29 cellular contexts compared by ENCODE assay signal in the genomic region with DNA sequence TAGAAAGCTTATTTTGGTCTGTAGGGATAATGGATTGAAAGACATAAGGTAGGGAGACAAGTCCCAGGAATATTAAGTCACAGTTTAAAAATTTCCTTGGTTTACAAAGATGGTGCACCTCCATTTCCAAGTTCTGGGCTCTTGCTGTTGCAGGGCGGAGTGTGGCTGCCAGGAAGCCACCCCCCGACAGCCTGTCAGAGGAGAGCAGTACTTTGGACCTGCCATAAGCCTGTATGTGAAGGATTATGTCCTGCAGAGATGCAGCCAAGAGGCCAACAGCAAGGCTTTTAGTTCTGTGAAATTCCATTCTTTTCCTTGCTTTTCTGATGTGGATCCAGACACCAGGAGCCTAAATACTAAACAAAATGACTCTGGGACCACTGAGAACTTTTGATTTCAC.
"Had no signal": no experiment of that assay in that cellular context is flagged by ENCODE, and none has a peak within 500 bp of the region (broad histone marks: within the 10 kb centered on the region; RNA-seq: fewer than 3 reads in every experiment).

No MANE protein-coding gene starts in this region.

- H3K4me2 ChIP-seq: smooth muscle cell had no signal

- DNase-seq: naive thymus-derived CD4-positive, alpha-beta T cell; natural killer cell; nucleus accumbens; pancreas; right cardiac atrium; spleen; stimulated activated CD4-positive, alpha-beta T cell treated with anti-CD3 and anti-CD28 coated beads, Interleukin-12 subunit alpha, Interleukin-12 subunit beta, amount 100 ng/mL, for 4 hours; stimulated activated CD4-positive, alpha-beta T cell treated with anti-CD3 and anti-CD28 coated beads, Interleukin-1b, Interleukin-23, amount 100 ng/mL, for 48 hours; stimulated activated CD4-positive, alpha-beta T cell treated with anti-CD3 and anti-CD28 coated beads, Interleukin-4, amount 100 ng/mL, for 1 hour; stimulated activated CD4-positive, alpha-beta T cell treated with anti-CD3 and anti-CD28 coated beads, Interleukin-4, amount 100 ng/mL, for 4 hours; stimulated activated CD8-positive, alpha-beta memory T cell treated with anti-CD3 and anti-CD28 coated beads, Interleukin-4, amount 100 ng/mL, for 48 hours; stimulated activated naive CD4-positive, alpha-beta T cell; stimulated activated naive CD8-positive, alpha-beta T cell treated with anti-CD3 and anti-CD28 coated beads, Interleukin-15, amount 100 ng/mL, for 72 hours; stimulated activated naive CD8-positive, alpha-beta T cell treated with anti-CD3 and anti-CD28 coated beads, Interleukin-15, Interleukin-2, amounts not matched to agents 100 U/mL and 50 U/mL, for 24 hours; substantia nigra; testis; tibial artery; transverse colon; upper lobe of right lung; uterus had no signal

- H3K27ac ChIP-seq: neutrophil, pancreas, prostate gland, skin epidermis, spleen, suprapubic skin, testis, tibial artery, transverse colon, upper lobe of right lung, uterus had no signal

- H3K4me3 ChIP-seq: pancreas, prostate gland, skin epidermis, smooth muscle cell, spleen, suprapubic skin, testis, tibial artery, transverse colon, upper lobe of right lung, uterus had no signal

- H3K4me1 Mint-ChIP-seq: naive thymus-derived CD4-positive, alpha-beta T cell; natural killer cell; nephron; stimulated activated memory B cell treated with anti-CD40 and anti-IgM and Interleukin-4, amounts not matched to agents 10 μg/mL and 1 μg/mL and 100 μg/mL, for 72 hours; stimulated activated naive CD8-positive, alpha-beta T cell treated with anti-CD3 and anti-CD28 coated beads, Interleukin-15, amount 100 ng/mL, for 72 hours had no signal

- H3K36me3 ChIP-seq: prostate gland, uterus had no signal

- H3K9me3 ChIP-seq: neutrophil, pancreas, prostate gland, suprapubic skin, testis, upper lobe of right lung had no signal

- ATAC-seq: naive thymus-derived CD4-positive, alpha-beta T cell; natural killer cell; pancreas; right cardiac atrium; sciatic nerve; stimulated activated memory B cell treated with anti-CD40 and anti-IgM and Interleukin-4, amounts not matched to agents 10 μg/mL and 1 μg/mL and 100 μg/mL, for 72 hours; stimulated activated naive CD8-positive, alpha-beta T cell treated with anti-CD3 and anti-CD28 coated beads, Interleukin-15, amount 100 ng/mL, for 72 hours; stimulated activated naive CD8-positive, alpha-beta T cell treated with anti-CD3 and anti-CD28 coated beads, Interleukin-15, Interleukin-2, amounts not matched to agents 100 U/mL and 50 U/mL, for 24 hours; upper lobe of right lung had no signal

- H3K27ac Mint-ChIP-seq: naive thymus-derived CD4-positive, alpha-beta T cell; natural killer cell; nephron; stimulated activated memory B cell treated with anti-CD40 and anti-IgM and Interleukin-4, amounts not matched to agents 10 μg/mL and 1 μg/mL and 100 μg/mL, for 72 hours; stimulated activated naive CD8-positive, alpha-beta T cell treated with anti-CD3 and anti-CD28 coated beads, Interleukin-15, amount 100 ng/mL, for 72 hours; type B pancreatic cell had no signal

- H3K4me3 Mint-ChIP-seq: naive thymus-derived CD4-positive, alpha-beta T cell; natural killer cell; nephron; stimulated activated memory B cell treated with anti-CD40 and anti-IgM and Interleukin-4, amounts not matched to agents 10 μg/mL and 1 μg/mL and 100 μg/mL, for 72 hours; stimulated activated naive CD8-positive, alpha-beta T cell treated with anti-CD3 and anti-CD28 coated beads, Interleukin-15, amount 100 ng/mL, for 72 hours; type B pancreatic cell had no signal

- H3K9me3 Mint-ChIP-seq: natural killer cell, type B pancreatic cell had no signal

- H3K27me3 ChIP-seq: neutrophil, pancreas, spleen, suprapubic skin, testis, tibial artery, transverse colon, upper lobe of right lung, uterus had no signal

- H3K4me1 ChIP-seq: pancreas, prostate gland, spleen, suprapubic skin, testis, tibial artery, transverse colon, upper lobe of right lung, uterus had no signal

- H3K27me3 Mint-ChIP-seq: naive thymus-derived CD4-positive, alpha-beta T cell; stimulated activated memory B cell treated with anti-CD40 and anti-IgM and Interleukin-4, amounts not matched to agents 10 μg/mL and 1 μg/mL and 100 μg/mL, for 72 hours; stimulated activated naive CD8-positive, alpha-beta T cell treated with anti-CD3 and anti-CD28 coated beads, Interleukin-15, amount 100 ng/mL, for 72 hours; type B pancreatic cell had no signal

- FAIRE-seq: pancreas had no signal
